11 cellular contexts compared by ENCODE assay signal in genomic region chr3:78728406-78729145, GRCh38.
DNase-seq lines count a peak whose midpoint lies in the region; ATAC-seq and TF ChIP-seq lines count a peak whose summit lies in the region.
"Had no signal": no experiment of that assay in that cellular context is flagged by ENCODE, and none has a peak within 500 bp of the region (broad histone marks: within the 10 kb centered on the region; RNA-seq: fewer than 3 reads in every experiment).

No MANE protein-coding gene starts in this region.

- H3K4me3 ChIP-seq in SK-N-SH (ENCODE audit: low read depth in 2 of 2, low read length in 1 of 2) (no peak overlapping the region), hepatocyte (no peak overlapping the region)

- no peak for ATAC-seq in HG03108 (IDR thresholded peaks at IDR 0.05; ENCODE audit: unreplicated experiment)
- ATAC-seq: natural killer cell had no signal

- TF ChIP-seq RAD21 in SK-N-SH (IDR thresholded peaks at IDR 0.05; ENCODE audit: low read length): no peak

- H3K4me2 ChIP-seq in SK-N-SH (no peak overlapping the region), hepatocyte (no peak overlapping the region)

- intact Hi-C loops in activated T-helper 1 cell treated with anti-CD3 and anti-CD28 coated beads, Interleukin-12 subunit alpha, Interleukin-12 subunit beta, Interleukin-2, Interleukin-4 antibody, amounts not matched to agents 30 ng/mL and 10 ng/mL and 1 ng/mL, durations not matched to agents 14 hours and 24 hours and 36 hours (cut with micrococcal nuclease): no loop called here

- CTCF ChIA-PET in SK-N-SH (lab: Yijun Ruan, JAX): interaction anchor here (1.1 to 1.7 kb wide), 4 partner anchors 12 to 289 kb away, joined by 3 to 5 read pairs (median 3); no protein-coding TSS in a partner anchor

- H4K20me1 ChIP-seq in SK-N-SH (ENCODE audit: insufficient read depth) (no peaks in the 10 kb centered on the region), hepatocyte (ENCODE audit: insufficient read depth, poor library complexity, severe bottlenecking) (no peaks in the 10 kb centered on the region)

- H3K9me2 ChIP-seq in SK-N-SH: no peaks in the 10 kb centered on the region
- H3K9me2 ChIP-seq in hepatocyte (replicated peaks; ENCODE audit: insufficient read depth): no peaks in the 10 kb centered on the region

- no peaks in the 10 kb centered on the region for H3F3A ChIP-seq in SK-N-SH (replicated peaks; ENCODE audit: insufficient read depth)

- H3K27ac Mint-ChIP-seq in activated T-helper 1 cell treated with anti-CD3 and anti-CD28 coated beads, Interleukin-12 subunit alpha, Interleukin-12 subunit beta, Interleukin-2, Interleukin-4 antibody, amounts not matched to agents 30 ng/mL and 10 ng/mL and 1 ng/mL, durations not matched to agents 14 hours and 24 hours and 36 hours: no peak overlapping the region
- H3K27ac Mint-ChIP-seq: activated CD4-positive, alpha-beta T cell treated with anti-CD3 and anti-CD28 coated beads, Interleukin-2, amount 10 ng/mL, durations not matched to agents 7 days and 5 days; HFFc6; natural killer cell had no signal

- H3K27ac ChIP-seq in SK-N-SH (ENCODE audit: low read depth in 2 of 2, low read length in 1 of 2) (peak overlapping the region in 1 of 2 experiments; percentile 85; a peak in 2 of 4 replicates), hepatocyte (no peak overlapping the region), temporal lobe (ENCODE audit: low read depth, low read length) (peak overlapping the region; percentile 81)

- H3K9ac ChIP-seq in SK-N-SH: no peak overlapping the region

- H3K4me1 Mint-ChIP-seq in activated T-helper 1 cell treated with anti-CD3 and anti-CD28 coated beads, Interleukin-12 subunit alpha, Interleukin-12 subunit beta, Interleukin-2, Interleukin-4 antibody, amounts not matched to agents 30 ng/mL and 10 ng/mL and 1 ng/mL, durations not matched to agents 14 hours and 24 hours and 36 hours (ENCODE audit: low read depth): no peaks in the 10 kb centered on the region
- H3K4me1 Mint-ChIP-seq: activated CD4-positive, alpha-beta T cell treated with anti-CD3 and anti-CD28 coated beads, Interleukin-2, amount 10 ng/mL, durations not matched to agents 7 days and 5 days; natural killer cell had no signal

- H3K79me2 ChIP-seq in SK-N-SH (ENCODE audit: insufficient read depth) (no peaks in the 10 kb centered on the region), hepatocyte (peaks cover 2% of the 10 kb centered on the region)

- POLR2A ChIA-PET in SK-N-SH (lab: Yijun Ruan, JAX): no interaction called here

- no peak overlapping the region for H3K4me3 Mint-ChIP-seq in activated T-helper 1 cell treated with anti-CD3 and anti-CD28 coated beads, Interleukin-12 subunit alpha, Interleukin-12 subunit beta, Interleukin-2, Interleukin-4 antibody, amounts not matched to agents 30 ng/mL and 10 ng/mL and 1 ng/mL, durations not matched to agents 14 hours and 24 hours and 36 hours
- H3K4me3 Mint-ChIP-seq: activated CD4-positive, alpha-beta T cell treated with anti-CD3 and anti-CD28 coated beads, Interleukin-2, amount 10 ng/mL, durations not matched to agents 7 days and 5 days; HFFc6; natural killer cell had no signal

- H3K36me3 ChIP-seq in SK-N-SH (replicated peaks in 1 of 2; ENCODE audit: control insufficient read depth in 1 of 2, insufficient read depth in 2 of 2, low read length in 1 of 2) (no peaks in the 10 kb centered on the region), hepatocyte (replicated peaks; ENCODE audit: insufficient read depth, low read depth) (no peaks in the 10 kb centered on the region)

- no peaks in the 10 kb centered on the region for H3K9me3 ChIP-seq in SK-N-SH
- H3K9me3 ChIP-seq in hepatocyte (ENCODE audit: low read depth): no peaks in the 10 kb centered on the region

- no peaks in the 10 kb centered on the region for H3K27me3 ChIP-seq in SK-N-SH (ENCODE audit: insufficient read depth)
- no peaks in the 10 kb centered on the region for H3K27me3 ChIP-seq in hepatocyte

- 62% methylated on average over 5 of the region's 5 CpGs for WGBS in SK-N-SH (ENCODE audit: low lambda C conversion rate)
- 54% methylated on average over 5 of the region's 5 CpGs for WGBS in hepatocyte (ENCODE audit: low lambda C conversion rate, missing lambda C conversion rate)

- no peak for TF ChIP-seq EP300 in SK-N-SH (IDR thresholded peaks at IDR 0.05; ENCODE audit: borderline replicate concordance in 1 of 2, low read depth in 1 of 2, low read length in 1 of 2)

- H3K9me3 Mint-ChIP-seq in activated T-helper 1 cell treated with anti-CD3 and anti-CD28 coated beads, Interleukin-12 subunit alpha, Interleukin-12 subunit beta, Interleukin-2, Interleukin-4 antibody, amounts not matched to agents 30 ng/mL and 10 ng/mL and 1 ng/mL, durations not matched to agents 14 hours and 24 hours and 36 hours: no peaks in the 10 kb centered on the region
- H3K9me3 Mint-ChIP-seq: activated CD4-positive, alpha-beta T cell treated with anti-CD3 and anti-CD28 coated beads, Interleukin-2, amount 10 ng/mL, durations not matched to agents 7 days and 5 days; HFFc6 had no signal

- no peaks in the 10 kb centered on the region for H3K27me3 Mint-ChIP-seq in activated T-helper 1 cell treated with anti-CD3 and anti-CD28 coated beads, Interleukin-12 subunit alpha, Interleukin-12 subunit beta, Interleukin-2, Interleukin-4 antibody, amounts not matched to agents 30 ng/mL and 10 ng/mL and 1 ng/mL, durations not matched to agents 14 hours and 24 hours and 36 hours (ENCODE audit: insufficient read depth)
- H3K27me3 Mint-ChIP-seq: activated CD4-positive, alpha-beta T cell treated with anti-CD3 and anti-CD28 coated beads, Interleukin-2, amount 10 ng/mL, durations not matched to agents 7 days and 5 days had no signal

- DNase-seq in NCI-H1092 (lab: John Stamatoyannopoulos, UW) (peak; percentile 90), SK-N-SH (peak; percentile 34), hepatocyte (ENCODE audit: low spot score) (peak; percentile 64), EL (no peak)
- no peak for DNase-seq in activated T-helper 1 cell treated with anti-CD3 and anti-CD28 coated beads, Interleukin-12 subunit alpha, Interleukin-12 subunit beta, Interleukin-2, Interleukin-4 antibody, amounts not matched to agents 30 ng/mL and 10 ng/mL and 1 ng/mL, durations not matched to agents 14 hours and 24 hours and 36 hours (ENCODE audit: low spot score)
- no peak for DNase-seq in activated CD4-positive, alpha-beta T cell treated with anti-CD3 and anti-CD28 coated beads, Interleukin-2, amount 50 U/mL, for 1 hour
- DNase-seq: activated CD4-positive, alpha-beta T cell treated with anti-CD3 and anti-CD28 coated beads, Interleukin-2, amount 10 ng/mL, durations not matched to agents 7 days and 5 days; HFFc6; natural killer cell had no signal

- H3K4me1 ChIP-seq in SK-N-SH (ENCODE audit: control insufficient read depth in 1 of 2, insufficient read depth in 2 of 2, low read depth in 1 of 2, low read length in 1 of 2) (peaks cover 21 to 41% of the 10 kb centered on the region in 2 experiments; a peak in 3 of 4 replicates), hepatocyte (ENCODE audit: insufficient read depth) (peaks cover 11% of the 10 kb centered on the region)

- TF ChIP-seq CTCF in SK-N-SH (IDR thresholded peaks at IDR 0.05) (no peak), hepatocyte (IDR thresholded peaks at IDR 0.05; ENCODE audit: poor library complexity) (no peak)

- no peak overlapping the region for H2AFZ ChIP-seq in SK-N-SH (ENCODE audit: low read depth)
- H2AFZ ChIP-seq in hepatocyte: no peak overlapping the region

- no peaks in the 10 kb centered on the region for H3K36me3 Mint-ChIP-seq in activated T-helper 1 cell treated with anti-CD3 and anti-CD28 coated beads, Interleukin-12 subunit alpha, Interleukin-12 subunit beta, Interleukin-2, Interleukin-4 antibody, amounts not matched to agents 30 ng/mL and 10 ng/mL and 1 ng/mL, durations not matched to agents 14 hours and 24 hours and 36 hours (ENCODE audit: low read depth)
- H3K36me3 Mint-ChIP-seq: natural killer cell had no signal

TF ChIP-seq in SK-N-SH, 30 proteins besides CTCF, POLR2A, EP300 and RAD21 (continues in another document):
- no peak for TF ChIP-seq SMC3 (IDR thresholded peaks at IDR 0.05; ENCODE audit: low read depth, low read length)
- no peak for TF ChIP-seq FOXM1 (IDR thresholded peaks at IDR 0.05; ENCODE audit: low read depth)
- TF ChIP-seq, protein P1, sequence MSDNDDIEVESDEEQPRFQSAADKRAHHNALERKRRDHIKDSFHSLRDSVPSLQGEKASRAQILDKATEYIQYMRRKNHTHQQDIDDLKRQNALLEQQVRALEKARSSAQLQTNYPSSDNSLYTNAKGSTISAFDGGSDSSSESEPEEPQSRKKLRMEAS (IDR thresholded peaks at IDR 0.05; ENCODE audit: low read depth): peak; percentile 53
- no peak for TF ChIP-seq FOXJ3 (CRISPR knock-in tag; IDR thresholded peaks at IDR 0.05)
- TF ChIP-seq RXRA (IDR thresholded peaks at IDR 0.05; ENCODE audit: borderline replicate concordance, low read depth): no peak
- TF ChIP-seq ELF1 (IDR thresholded peaks at IDR 0.05): no peak
- peak; percentile 14; the same call in 1 of the 2 replicates for TF ChIP-seq USF2 (IDR thresholded peaks at IDR 0.05; ENCODE audit: borderline replicate concordance, low read depth, low read length)
- TF ChIP-seq TAF1 (IDR thresholded peaks at IDR 0.05; ENCODE audit: borderline replicate concordance, low read depth, low read length): no peak
- no peak for TF ChIP-seq POLR2AphosphoS5 (IDR thresholded peaks at IDR 0.05; ENCODE audit: low read depth, low read length)
- TF ChIP-seq JUND (IDR thresholded peaks at IDR 0.05): no peak
- no peak for TF ChIP-seq CHD2 (IDR thresholded peaks at IDR 0.05; ENCODE audit: low read length, partially characterized antibody)
- TF ChIP-seq MEF2A (IDR thresholded peaks at IDR 0.05; ENCODE audit: borderline replicate concordance, low read depth): no peak
- TF ChIP-seq NRF1 (IDR thresholded peaks at IDR 0.05; ENCODE audit: low read depth, low read length): no peak
- TF ChIP-seq TCF12 (IDR thresholded peaks at IDR 0.05): no peak
- TF ChIP-seq NFIC (IDR thresholded peaks at IDR 0.05; ENCODE audit: borderline replicate concordance): no peak
- peak; percentile 49; the same call in 1 of the 2 replicates for TF ChIP-seq USF1 (IDR thresholded peaks at IDR 0.05; ENCODE audit: borderline replicate concordance, low read depth)

Comparison
In these comparisons a context has a peak if more than half of its experiments do, and no peak if none do; other contexts are left out.
1. DNase-seq: peak in NCI-H1092 (single experiment), SK-N-SH (single experiment) and hepatocyte (single experiment); none in EL (single experiment), activated T-helper 1 cell treated with anti-CD3 and anti-CD28 coated beads, Interleukin-12 subunit alpha, Interleukin-12 subunit beta, Interleukin-2, Interleukin-4 antibody, amounts not matched to agents 30 ng/mL and 10 ng/mL and 1 ng/mL, durations not matched to agents 14 hours and 24 hours and 36 hours (single experiment) and activated CD4-positive, alpha-beta T cell treated with anti-CD3 and anti-CD28 coated beads, Interleukin-2, amount 50 U/mL, for 1 hour (single experiment).